ENCODE assay signal across 1 cellular context in the genomic region with DNA sequence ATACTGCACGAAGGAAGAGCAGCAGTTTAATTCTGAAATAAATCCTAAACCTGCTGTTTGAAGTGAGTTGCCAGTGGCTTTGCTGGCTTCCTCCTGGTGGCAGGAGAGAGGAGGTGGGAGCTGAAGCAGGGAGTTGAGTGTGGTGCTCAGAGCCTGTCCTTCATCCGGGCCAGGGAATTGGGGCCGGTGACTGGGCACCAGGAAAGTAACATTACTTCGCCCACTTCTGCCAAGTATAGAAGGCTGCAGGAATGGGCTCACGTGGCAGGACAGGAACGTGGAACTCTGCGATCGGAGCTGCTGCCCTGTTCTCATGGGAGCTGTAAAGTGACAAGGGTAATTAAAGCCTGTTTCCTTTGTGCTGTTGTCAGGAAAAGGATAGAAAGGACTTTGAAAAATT.
TF ChIP-seq lines count a peak whose summit lies in the region.

No MANE protein-coding gene starts in this region.

TF ChIP-seq in HepG2, 621 proteins besides CTCF, POLR2A, EP300 and RAD21:
- TF ChIP-seq, protein P1, sequence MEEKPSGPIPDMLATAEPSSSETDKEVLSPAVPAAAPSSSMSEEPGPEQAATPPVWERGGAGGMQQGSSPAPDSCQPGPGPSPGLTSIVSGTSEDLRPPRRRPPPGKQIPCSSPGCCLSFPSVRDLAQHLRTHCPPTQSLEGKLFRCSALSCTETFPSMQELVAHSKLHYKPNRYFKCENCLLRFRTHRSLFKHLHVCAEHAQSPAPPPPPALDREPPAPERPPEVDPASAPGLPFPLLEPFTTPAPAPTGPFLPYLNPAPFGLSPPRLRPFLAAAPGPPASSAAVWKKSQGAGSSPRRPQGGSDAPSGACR (CRISPR knock-in tag; IDR thresholded peaks at IDR 0.05) = 0 out of 2 replicates have a peak, but pooled peaks have one; percentile 1
- TF ChIP-seq TCF7 (IDR thresholded peaks at IDR 0.05; ENCODE audit: low read depth) (no peak), PPARG (CRISPR knock-in tag; conservative IDR thresholded peaks at IDR 0.05) (no peak), ZNF597 (CRISPR knock-in tag; IDR thresholded peaks at IDR 0.05) (no peak), ZNF432 (CRISPR knock-in tag; IDR thresholded peaks at IDR 0.05; ENCODE audit: borderline replicate concordance) (no peak), RBM39 (IDR thresholded peaks at IDR 0.05; ENCODE audit: low read depth, low read length, poor library complexity, severe bottlenecking) (no peak)
- TF ChIP-seq, protein P2, sequence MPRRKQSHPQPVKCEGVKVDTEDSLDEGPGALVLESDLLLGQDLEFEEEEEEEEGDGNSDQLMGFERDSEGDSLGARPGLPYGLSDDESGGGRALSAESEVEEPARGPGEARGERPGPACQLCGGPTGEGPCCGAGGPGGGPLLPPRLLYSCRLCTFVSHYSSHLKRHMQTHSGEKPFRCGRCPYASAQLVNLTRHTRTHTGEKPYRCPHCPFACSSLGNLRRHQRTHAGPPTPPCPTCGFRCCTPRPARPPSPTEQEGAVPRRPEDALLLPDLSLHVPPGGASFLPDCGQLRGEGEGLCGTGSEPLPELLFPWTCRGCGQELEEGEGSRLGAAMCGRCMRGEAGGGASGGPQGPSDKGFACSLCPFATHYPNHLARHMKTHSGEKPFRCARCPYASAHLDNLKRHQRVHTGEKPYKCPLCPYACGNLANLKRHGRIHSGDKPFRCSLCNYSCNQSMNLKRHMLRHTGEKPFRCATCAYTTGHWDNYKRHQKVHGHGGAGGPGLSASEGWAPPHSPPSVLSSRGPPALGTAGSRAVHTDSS (CRISPR knock-in tag; conservative IDR thresholded peaks at IDR 0.05) = no peak
- TF ChIP-seq, protein P3, sequence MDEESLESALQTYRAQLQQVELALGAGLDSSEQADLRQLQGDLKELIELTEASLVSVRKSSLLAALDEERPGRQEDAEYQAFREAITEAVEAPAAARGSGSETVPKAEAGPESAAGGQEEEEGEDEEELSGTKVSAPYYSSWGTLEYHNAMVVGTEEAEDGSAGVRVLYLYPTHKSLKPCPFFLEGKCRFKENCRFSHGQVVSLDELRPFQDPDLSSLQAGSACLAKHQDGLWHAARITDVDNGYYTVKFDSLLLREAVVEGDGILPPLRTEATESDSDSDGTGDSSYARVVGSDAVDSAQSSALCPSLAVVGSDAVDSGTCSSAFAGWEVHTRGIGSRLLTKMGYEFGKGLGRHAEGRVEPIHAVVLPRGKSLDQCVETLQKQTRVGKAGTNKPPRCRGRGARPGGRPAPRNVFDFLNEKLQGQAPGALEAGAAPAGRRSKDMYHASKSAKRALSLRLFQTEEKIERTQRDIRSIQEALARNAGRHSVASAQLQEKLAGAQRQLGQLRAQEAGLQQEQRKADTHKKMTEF (CRISPR knock-in tag; IDR thresholded peaks at IDR 0.05) = no peak
